In genomic region chrX:70970482-70970999, GRCh38 we compare ENCODE assay signal across 8 cellular contexts. TPM values are rescaled to one million over a fixed set of nuclear protein-coding genes. Genes with fewer than 3 reads are reported as not detected.
DNase-seq lines count a peak whose midpoint lies in the region; ATAC-seq and TF ChIP-seq lines count a peak whose summit lies in the region.

No MANE protein-coding gene starts in this region.

- H3K27ac Mint-ChIP-seq in GM23338: peak overlapping the region; percentile 98

- H2AFZ ChIP-seq in GM23338: no peak overlapping the region

- no peaks in the 10 kb centered on the region for H3K36me3 ChIP-seq in GM23338 (ENCODE audit: insufficient read depth)

- no peaks in the 10 kb centered on the region for H3K27me3 Mint-ChIP-seq in GM23338 (ENCODE audit: insufficient read depth, low read depth, poor library complexity)

- peak; percentile 21; the same call in 2 of the 3 replicates for ATAC-seq in GM23338
- peak; percentile 63 for ATAC-seq in SK-N-SH treated with all-trans-retinoic acid at 6 μM for 48 hours
- no peak for ATAC-seq in left cardiac atrium

- H3K4me3 ChIP-seq in AG10803 (ENCODE audit: low read length) (no peak overlapping the region), GM23338 (peak overlapping the region; percentile 37)

- peak overlapping the region; percentile 65 for H3K4me3 Mint-ChIP-seq in GM23338

- no peaks in the 10 kb centered on the region for H4K20me1 ChIP-seq in GM23338 (replicated peaks; ENCODE audit: insufficient read depth)

- H3K9me2 ChIP-seq in GM23338 (ENCODE audit: insufficient read depth): no peaks in the 10 kb centered on the region

- no peaks in the 10 kb centered on the region for H3K36me3 Mint-ChIP-seq in GM23338 (ENCODE audit: low read depth)

- H3F3A ChIP-seq in GM23338 (replicated peaks; ENCODE audit: low read depth): no peaks in the 10 kb centered on the region

- H3K79me2 ChIP-seq in GM23338 (replicated peaks; ENCODE audit: insufficient read depth): no peaks in the 10 kb centered on the region

- TF ChIP-seq CTCF in AG10803 (conservative IDR thresholded peaks at IDR 0.05; ENCODE audit: low read length) (peak; percentile 47), GM23338 (conservative IDR thresholded peaks at IDR 0.05; ENCODE audit: low read depth in 2 of 2) (peak in 1 of 2 experiments; percentile 38; a peak in 3 of 4 replicates)

- H3K27me3 ChIP-seq in GM23338 (ENCODE audit: insufficient read depth): no peaks in the 10 kb centered on the region

- DNase-seq in AG10803 (ENCODE audit: low read depth): peak; percentile 12
- peak; percentile 42 for DNase-seq in GM23338 (ENCODE audit: low spot score)
- DNase-seq in glomerular visceral epithelial cell (ENCODE audit: extremely low spot score): peak; percentile 10
- DNase-seq in HuH-7.5 (ENCODE audit: low spot score): no peak
- DNase-seq in NCI-H446 (lab: John Stamatoyannopoulos, UW): no peak
- DNase-seq in substantia nigra (lab: John Stamatoyannopoulos, UW): no peak
- DNase-seq in left cardiac atrium: no peak

- intact Hi-C loops in left cardiac atrium (cut with DNase I): loop anchor here in 1 of 2 donors (5.0 kb wide), 1 partner anchor 207 kb away; no protein-coding TSS in a partner anchor

- peaks cover 7% of the 10 kb centered on the region; the same call in 2 of the 3 replicates for H3K4me1 Mint-ChIP-seq in GM23338

- H3K27ac ChIP-seq in GM23338 (ENCODE audit: low read depth) (peak overlapping the region; percentile 98), substantia nigra (ENCODE audit: low read depth, low read length, poor library complexity, severe bottlenecking) (no peak overlapping the region)

- peaks cover 4% of the 10 kb centered on the region; the same call in 1 of the 3 replicates for H3K9me3 Mint-ChIP-seq in GM23338

- peak overlapping the region; percentile 70 for H3K4me2 ChIP-seq in GM23338

- peaks cover 22% of the 10 kb centered on the region for H3K4me1 ChIP-seq in GM23338 (ENCODE audit: insufficient read depth)

TF ChIP-seq in SK-N-SH treated with all-trans-retinoic acid at 6 μM for 48 hours, 23 proteins besides CTCF, POLR2A, EP300 and RAD21:
- TF ChIP-seq ZNF565 (CRISPR knock-in tag; conservative IDR thresholded peaks at IDR 0.05; ENCODE audit: low read depth): no peak
- no peak for TF ChIP-seq BACH2 (CRISPR knock-in tag; IDR thresholded peaks at IDR 0.05; ENCODE audit: borderline replicate concordance)
- no peak for TF ChIP-seq TOX (CRISPR knock-in tag; IDR thresholded peaks at IDR 0.05; ENCODE audit: borderline replicate concordance)
- TF ChIP-seq, protein P1, sequence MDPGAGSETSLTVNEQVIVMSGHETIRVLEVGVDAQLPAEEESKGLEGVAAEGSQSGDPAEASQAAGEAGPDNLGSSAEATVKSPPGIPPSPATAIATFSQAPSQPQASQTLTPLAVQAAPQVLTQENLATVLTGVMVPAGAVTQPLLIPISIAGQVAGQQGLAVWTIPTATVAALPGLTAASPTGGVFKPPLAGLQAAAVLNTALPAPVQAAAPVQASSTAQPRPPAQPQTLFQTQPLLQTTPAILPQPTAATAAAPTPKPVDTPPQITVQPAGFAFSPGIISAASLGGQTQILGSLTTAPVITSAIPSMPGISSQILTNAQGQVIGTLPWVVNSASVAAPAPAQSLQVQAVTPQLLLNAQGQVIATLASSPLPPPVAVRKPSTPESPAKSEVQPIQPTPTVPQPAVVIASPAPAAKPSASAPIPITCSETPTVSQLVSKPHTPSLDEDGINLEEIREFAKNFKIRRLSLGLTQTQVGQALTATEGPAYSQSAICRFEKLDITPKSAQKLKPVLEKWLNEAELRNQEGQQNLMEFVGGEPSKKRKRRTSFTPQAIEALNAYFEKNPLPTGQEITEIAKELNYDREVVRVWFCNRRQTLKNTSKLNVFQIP (CRISPR knock-in tag; IDR thresholded peaks at IDR 0.05; ENCODE audit: borderline replicate concordance, low read depth): no peak
- TF ChIP-seq ESRRG (CRISPR knock-in tag; IDR thresholded peaks at IDR 0.05): no peak
- TF ChIP-seq SNAI2 (CRISPR knock-in tag; IDR thresholded peaks at IDR 0.05): no peak
- no peak for TF ChIP-seq ZNF70 (CRISPR knock-in tag; IDR thresholded peaks at IDR 0.05)
- no peak for TF ChIP-seq PPARA (CRISPR knock-in tag; IDR thresholded peaks at IDR 0.05; ENCODE audit: borderline replicate concordance)
- no peak for TF ChIP-seq ZNF8 (CRISPR knock-in tag; IDR thresholded peaks at IDR 0.05)
- TF ChIP-seq, protein P2, sequence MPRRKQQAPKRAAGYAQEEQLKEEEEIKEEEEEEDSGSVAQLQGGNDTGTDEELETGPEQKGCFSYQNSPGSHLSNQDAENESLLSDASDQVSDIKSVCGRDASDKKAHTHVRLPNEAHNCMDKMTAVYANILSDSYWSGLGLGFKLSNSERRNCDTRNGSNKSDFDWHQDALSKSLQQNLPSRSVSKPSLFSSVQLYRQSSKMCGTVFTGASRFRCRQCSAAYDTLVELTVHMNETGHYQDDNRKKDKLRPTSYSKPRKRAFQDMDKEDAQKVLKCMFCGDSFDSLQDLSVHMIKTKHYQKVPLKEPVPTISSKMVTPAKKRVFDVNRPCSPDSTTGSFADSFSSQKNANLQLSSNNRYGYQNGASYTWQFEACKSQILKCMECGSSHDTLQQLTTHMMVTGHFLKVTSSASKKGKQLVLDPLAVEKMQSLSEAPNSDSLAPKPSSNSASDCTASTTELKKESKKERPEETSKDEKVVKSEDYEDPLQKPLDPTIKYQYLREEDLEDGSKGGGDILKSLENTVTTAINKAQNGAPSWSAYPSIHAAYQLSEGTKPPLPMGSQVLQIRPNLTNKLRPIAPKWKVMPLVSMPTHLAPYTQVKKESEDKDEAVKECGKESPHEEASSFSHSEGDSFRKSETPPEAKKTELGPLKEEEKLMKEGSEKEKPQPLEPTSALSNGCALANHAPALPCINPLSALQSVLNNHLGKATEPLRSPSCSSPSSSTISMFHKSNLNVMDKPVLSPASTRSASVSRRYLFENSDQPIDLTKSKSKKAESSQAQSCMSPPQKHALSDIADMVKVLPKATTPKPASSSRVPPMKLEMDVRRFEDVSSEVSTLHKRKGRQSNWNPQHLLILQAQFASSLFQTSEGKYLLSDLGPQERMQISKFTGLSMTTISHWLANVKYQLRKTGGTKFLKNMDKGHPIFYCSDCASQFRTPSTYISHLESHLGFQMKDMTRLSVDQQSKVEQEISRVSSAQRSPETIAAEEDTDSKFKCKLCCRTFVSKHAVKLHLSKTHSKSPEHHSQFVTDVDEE (CRISPR knock-in tag; IDR thresholded peaks at IDR 0.05): no peak
- no peak for TF ChIP-seq CSDC2 (CRISPR knock-in tag; IDR thresholded peaks at IDR 0.05)
- no peak for TF ChIP-seq CREB5 (CRISPR knock-in tag; IDR thresholded peaks at IDR 0.05; ENCODE audit: low read depth)
- no peak for TF ChIP-seq ZC3H10 (CRISPR knock-in tag; IDR thresholded peaks at IDR 0.05)
- TF ChIP-seq ARNTL (CRISPR knock-in tag; IDR thresholded peaks at IDR 0.05; ENCODE audit: borderline replicate concordance, low read depth): no peak
- TF ChIP-seq ISL1 (CRISPR knock-in tag; IDR thresholded peaks at IDR 0.05): no peak
- TF ChIP-seq, protein P3, sequence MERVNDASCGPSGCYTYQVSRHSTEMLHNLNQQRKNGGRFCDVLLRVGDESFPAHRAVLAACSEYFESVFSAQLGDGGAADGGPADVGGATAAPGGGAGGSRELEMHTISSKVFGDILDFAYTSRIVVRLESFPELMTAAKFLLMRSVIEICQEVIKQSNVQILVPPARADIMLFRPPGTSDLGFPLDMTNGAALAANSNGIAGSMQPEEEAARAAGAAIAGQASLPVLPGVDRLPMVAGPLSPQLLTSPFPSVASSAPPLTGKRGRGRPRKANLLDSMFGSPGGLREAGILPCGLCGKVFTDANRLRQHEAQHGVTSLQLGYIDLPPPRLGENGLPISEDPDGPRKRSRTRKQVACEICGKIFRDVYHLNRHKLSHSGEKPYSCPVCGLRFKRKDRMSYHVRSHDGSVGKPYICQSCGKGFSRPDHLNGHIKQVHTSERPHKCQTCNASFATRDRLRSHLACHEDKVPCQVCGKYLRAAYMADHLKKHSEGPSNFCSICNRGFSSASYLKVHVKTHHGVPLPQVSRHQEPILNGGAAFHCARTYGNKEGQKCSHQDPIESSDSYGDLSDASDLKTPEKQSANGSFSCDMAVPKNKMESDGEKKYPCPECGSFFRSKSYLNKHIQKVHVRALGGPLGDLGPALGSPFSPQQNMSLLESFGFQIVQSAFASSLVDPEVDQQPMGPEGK (CRISPR knock-in tag; IDR thresholded peaks at IDR 0.05; ENCODE audit: borderline replicate concordance): no peak
- TF ChIP-seq GLIS3 (CRISPR knock-in tag; IDR thresholded peaks at IDR 0.05): no peak
- no peak for TF ChIP-seq ZFP30 (CRISPR knock-in tag; IDR thresholded peaks at IDR 0.05)

RNA-seq across cellular contexts. Expression of gene SLC7A3, which starts 39.6 kb away (rescaled TPM):
- total RNA-seq in GM23338 (2014; rRNA removed; shearing (Covaris generic)): 301 and 325 TPM in 2 replicates
- polyA plus RNA-seq in GM23338 (2016; fragmentation: Nextera tagmentation; extraction: Ambion mirVana): 153 and 157 TPM in 2 replicates
- not detected for total RNA-seq in left cardiac atrium

Comparison
In these comparisons a context has a peak if more than half of its experiments do, and no peak if none do; other contexts are left out.
1. DNase-seq: peak in AG10803 (single experiment), GM23338 (single experiment) and glomerular visceral epithelial cell (single experiment); none in HuH-7.5 (single experiment), NCI-H446 (0 of 2), substantia nigra (0 of 49) and left cardiac atrium (single experiment).
2. ATAC-seq: peak in GM23338 (single experiment) and SK-N-SH treated with all-trans-retinoic acid at 6 μM for 48 hours (single experiment); none in left cardiac atrium (0 of 2).
3. RNA of gene SLC7A3, which starts 39.6 kb away (total RNA-seq): 301 to 325 TPM in GM23338; not detected in left cardiac atrium; every median in the first group is over 100 times any median in the second.